ENCODE assay signal across 1 cellular context in the genomic region with DNA sequence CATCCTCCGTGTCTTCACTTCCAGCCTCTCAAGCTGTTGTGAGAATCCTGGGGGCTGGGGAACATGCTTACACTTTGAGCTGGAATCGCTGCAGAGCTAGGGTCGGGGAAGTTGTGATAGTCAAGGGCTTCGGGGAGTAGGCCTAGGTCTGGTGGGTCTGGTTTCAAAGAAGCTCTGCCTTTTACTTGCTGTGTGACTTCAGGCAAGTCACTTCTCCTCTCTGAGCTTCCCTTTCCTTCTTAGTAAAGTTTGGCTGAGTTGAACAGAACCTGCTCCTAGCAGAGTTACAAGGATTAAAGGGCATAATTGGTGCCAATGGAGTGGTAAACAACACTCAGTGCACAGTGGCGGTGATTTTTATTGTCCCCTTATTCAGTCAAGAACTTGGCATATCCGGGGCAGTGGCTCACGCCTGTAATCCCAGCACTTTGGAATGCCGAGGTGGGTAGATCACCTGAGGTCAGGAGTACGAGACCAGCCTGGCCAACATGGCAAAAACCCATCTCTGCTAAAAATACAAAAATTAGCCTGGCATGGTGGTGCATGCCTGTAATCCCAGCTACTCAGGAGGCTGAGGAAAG.
TF ChIP-seq lines count a peak whose summit lies in the region.

No MANE protein-coding gene starts in this region.

TF ChIP-seq in IMR-90, 13 proteins besides CTCF, POLR2A, EP300 and RAD21:
- no peak for TF ChIP-seq MAFK (IDR thresholded peaks at IDR 0.05; ENCODE audit: low read depth, low read length)
- no peak for TF ChIP-seq NFE2L2 (IDR thresholded peaks at IDR 0.05; ENCODE audit: low read depth, low read length)
- TF ChIP-seq FOS (IDR thresholded peaks at IDR 0.05; ENCODE audit: low read depth, low read length): no peak
- no peak for TF ChIP-seq CEBPB (IDR thresholded peaks at IDR 0.05; ENCODE audit: low read depth, low read length)
- TF ChIP-seq, protein P1, sequence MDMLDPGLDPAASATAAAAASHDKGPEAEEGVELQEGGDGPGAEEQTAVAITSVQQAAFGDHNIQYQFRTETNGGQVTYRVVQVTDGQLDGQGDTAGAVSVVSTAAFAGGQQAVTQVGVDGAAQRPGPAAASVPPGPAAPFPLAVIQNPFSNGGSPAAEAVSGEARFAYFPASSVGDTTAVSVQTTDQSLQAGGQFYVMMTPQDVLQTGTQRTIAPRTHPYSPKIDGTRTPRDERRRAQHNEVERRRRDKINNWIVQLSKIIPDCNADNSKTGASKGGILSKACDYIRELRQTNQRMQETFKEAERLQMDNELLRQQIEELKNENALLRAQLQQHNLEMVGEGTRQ (IDR thresholded peaks at IDR 0.05; ENCODE audit: low read depth, low read length): no peak
- TF ChIP-seq MXI1 (IDR thresholded peaks at IDR 0.05; ENCODE audit: borderline replicate concordance, low read depth, low read length): no peak
- no peak for TF ChIP-seq CHD1 (IDR thresholded peaks at IDR 0.05; ENCODE audit: low read depth, low read length)
- TF ChIP-seq, protein P2, sequence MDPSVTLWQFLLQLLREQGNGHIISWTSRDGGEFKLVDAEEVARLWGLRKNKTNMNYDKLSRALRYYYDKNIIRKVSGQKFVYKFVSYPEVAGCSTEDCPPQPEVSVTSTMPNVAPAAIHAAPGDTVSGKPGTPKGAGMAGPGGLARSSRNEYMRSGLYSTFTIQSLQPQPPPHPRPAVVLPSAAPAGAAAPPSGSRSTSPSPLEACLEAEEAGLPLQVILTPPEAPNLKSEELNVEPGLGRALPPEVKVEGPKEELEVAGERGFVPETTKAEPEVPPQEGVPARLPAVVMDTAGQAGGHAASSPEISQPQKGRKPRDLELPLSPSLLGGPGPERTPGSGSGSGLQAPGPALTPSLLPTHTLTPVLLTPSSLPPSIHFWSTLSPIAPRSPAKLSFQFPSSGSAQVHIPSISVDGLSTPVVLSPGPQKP (IDR thresholded peaks at IDR 0.05; ENCODE audit: borderline replicate concordance, low read depth, low read length): no peak
- TF ChIP-seq BHLHE40 (IDR thresholded peaks at IDR 0.05; ENCODE audit: low read depth, low read length): no peak
- no peak for TF ChIP-seq RFX5 (IDR thresholded peaks at IDR 0.05; ENCODE audit: low read depth, low read length)
- TF ChIP-seq MAZ (IDR thresholded peaks at IDR 0.05; ENCODE audit: borderline replicate concordance, low read depth, low read length): no peak
- no peak for TF ChIP-seq RCOR1 (IDR thresholded peaks at IDR 0.05; ENCODE audit: insufficient replicate concordance, low read length)
- no peak for TF ChIP-seq SMC3 (IDR thresholded peaks at IDR 0.05; ENCODE audit: low read depth, low read length)
TF ChIP-seq in IMR-90: peak in this region for 0.
